Comparison of ENCODE assay signal across 8 cellular contexts in genomic region chr11:59135648-59136461, GRCh38. TPM values are rescaled to one million over a fixed set of nuclear protein-coding genes. Genes with fewer than 3 reads are reported as not detected.
DNase-seq lines count a peak whose midpoint lies in the region; TF ChIP-seq lines count a peak whose summit lies in the region.

No MANE protein-coding gene starts in this region.

- peak overlapping the region; percentile 56 for H3K4me2 ChIP-seq in trophoblast cell (ENCODE audit: low read length)

- no peak overlapping the region for H3K27ac Mint-ChIP-seq in glutamatergic neuron (ENCODE audit: unreplicated experiment)

- H3K14ac ChIP-seq in trophoblast cell (ENCODE audit: low read length) = no peak overlapping the region

- H3K4me3 Mint-ChIP-seq in glutamatergic neuron (ENCODE audit: unreplicated experiment) = peak overlapping the region; percentile 79

- no peaks in the 10 kb centered on the region for H3K27me3 Mint-ChIP-seq in glutamatergic neuron (ENCODE audit: unreplicated experiment)

- no peak overlapping the region for H2BK120ac ChIP-seq in trophoblast cell (ENCODE audit: insufficient read depth, low read length, poor library complexity)

- DNase-seq in ELR (ENCODE audit: low read depth) (peak; percentile 81), GOT3 (lab: John Stamatoyannopoulos, UW) (peak; percentile 35), LHCN-M2 (ENCODE audit: low read depth) (peak; percentile 71), SK-N-DZ (ENCODE audit: low spot score) (peak; percentile 66), glutamatergic neuron (peak; percentile 94), trophoblast cell (peak; percentile 59 to 89), tibial nerve (ENCODE audit: low spot score in 2 of 2) (peak; percentile 62 to 86)
- DNase-seq in activated naive CD4-positive, alpha-beta T cell (lab: John Stamatoyannopoulos, UW) = peak; percentile 78 to 88 (median 84)

- no peak for TF ChIP-seq EP300 in tibial nerve (IDR thresholded peaks at IDR 0.05)

- H4K91ac ChIP-seq in trophoblast cell (ENCODE audit: low read depth, low read length) = no peak overlapping the region

- H3K4ac ChIP-seq in trophoblast cell (ENCODE audit: low read depth, low read length) = no peak overlapping the region

- H3K27ac ChIP-seq in trophoblast cell (ENCODE audit: low read depth, low read length) (no peak overlapping the region), tibial nerve (peak overlapping the region in 1 of 4 donors; percentile 1)

- no peaks in the 10 kb centered on the region for H3K27me3 ChIP-seq in trophoblast cell (ENCODE audit: insufficient read depth, low read length)
- H3K27me3 ChIP-seq in tibial nerve = no peaks in the 10 kb centered on the region

- H2AFZ ChIP-seq in trophoblast cell (ENCODE audit: insufficient read depth, low read length, poor library complexity) = no peak overlapping the region

- H3K79me2 ChIP-seq in trophoblast cell (ENCODE audit: control insufficient read depth, insufficient read depth, low read length, poor library complexity) = no peaks in the 10 kb centered on the region

- peaks cover 3% of the 10 kb centered on the region for H3K4me1 Mint-ChIP-seq in glutamatergic neuron (ENCODE audit: low read depth, unreplicated experiment)

- no peak overlapping the region for H3K4me3 ChIP-seq in trophoblast cell (ENCODE audit: low read depth, low read length)
- H3K4me3 ChIP-seq in tibial nerve = no peak overlapping the region

- peaks cover 19% of the 10 kb centered on the region for H3K36me3 Mint-ChIP-seq in glutamatergic neuron (ENCODE audit: unreplicated experiment)

- no peak for TF ChIP-seq POLR2A in tibial nerve (IDR thresholded peaks at IDR 0.05)

- no peak overlapping the region for H3K18ac ChIP-seq in trophoblast cell (ENCODE audit: low read length)

- H3K9me3 Mint-ChIP-seq in glutamatergic neuron (ENCODE audit: unreplicated experiment) = peaks cover 13% of the 10 kb centered on the region

- no peak overlapping the region for H2BK12ac ChIP-seq in trophoblast cell (ENCODE audit: low read length)

- no peak overlapping the region for H4K8ac ChIP-seq in trophoblast cell (ENCODE audit: low read depth, low read length)

- H3K79me1 ChIP-seq in trophoblast cell (ENCODE audit: low read length) = no peaks in the 10 kb centered on the region

- no peak overlapping the region for H3K23ac ChIP-seq in trophoblast cell (ENCODE audit: low read length)

- H2BK5ac ChIP-seq in trophoblast cell (ENCODE audit: low read depth, low read length, poor library complexity) = no peak overlapping the region

- peak; percentile 89 for TF ChIP-seq CTCF in glutamatergic neuron (IDR thresholded peaks at IDR 0.05; ENCODE audit: partially characterized antibody, unreplicated experiment)
- TF ChIP-seq CTCF in tibial nerve (IDR thresholded peaks at IDR 0.05) = peak; percentile 89 to 99 (median 96)

- H2AK5ac ChIP-seq in trophoblast cell (ENCODE audit: low read length) = no peak overlapping the region

- no peaks in the 10 kb centered on the region for H3K4me1 ChIP-seq in trophoblast cell (ENCODE audit: control insufficient read depth in 1 of 2, insufficient read depth in 2 of 2, low read length in 2 of 2)
- H3K4me1 ChIP-seq in tibial nerve = peaks cover 0 to 19% (median 2%) of the 10 kb centered on the region in 4 donors

- no peak overlapping the region for H3K9ac ChIP-seq in trophoblast cell (ENCODE audit: low read length)

- peaks cover 4% of the 10 kb centered on the region for H3K9me3 ChIP-seq in trophoblast cell (ENCODE audit: insufficient read depth, low read depth, low read length)
- H3K9me3 ChIP-seq in tibial nerve = peaks cover 0 to 8% (median 0%) of the 10 kb centered on the region in 4 donors

- WGBS in trophoblast cell (ENCODE audit: extremely low coverage, insufficient coverage, insufficient read length) = no CpG with 5 or more reads among the region's 20 CpGs
- WGBS in tibial nerve, 2 donors = 10 to 16% methylated on average over 20 of the region's 20 CpGs

- H3K36me3 ChIP-seq in trophoblast cell (ENCODE audit: control insufficient read depth in 1 of 2, insufficient read depth in 2 of 2, low read length in 2 of 2) (no peaks in the 10 kb centered on the region), tibial nerve (peaks cover 0 to 54% (median 10%) of the 10 kb centered on the region in 3 donors)

- no peak overlapping the region for H4K12ac ChIP-seq in trophoblast cell (ENCODE audit: low read depth, low read length)

RNA-seq across cellular contexts. Expression of gene FAM111A, which starts 6.8 kb away (rescaled TPM):
- total RNA-seq in LHCN-M2 (2014; rRNA removed) (80.3 and 80.8 TPM in 2 replicates), glutamatergic neuron (ENCODE audit: unreplicated experiment) (3.1 TPM), tibial nerve (10 to 100 TPM; 24.3 to 76.9 (median 40.3) TPM)
- polyA plus RNA-seq in LHCN-M2 (2012) = 12.4 TPM
- 0.86 and 1.8 TPM in 2 replicates for polyA plus RNA-seq in SK-N-DZ (2014; cell fraction: cytosol; rRNA removed)
- polyA plus RNA-seq in SK-N-DZ (2014; cell fraction: nucleus; rRNA removed) = 0.59 and 3.1 TPM in 2 replicates
- 16.6 and 19.2 TPM in 2 replicates for polyA plus RNA-seq in trophoblast cell (2013)

RNA-seq across cellular contexts. Expression of gene FAM111B, which starts 28.8 kb away (rescaled TPM):
- total RNA-seq in LHCN-M2 (2014; rRNA removed) (37.0 and 38.9 TPM in 2 replicates), glutamatergic neuron (ENCODE audit: unreplicated experiment) (6.4 TPM), tibial nerve (under 1 TPM in 3 of 4 donors, not detected in 1; 0.20 to 0.30 (median 0.22) TPM)
- polyA plus RNA-seq in LHCN-M2 (2012) = 4.9 TPM
- polyA plus RNA-seq in SK-N-DZ (2014; cell fraction: cytosol; rRNA removed) = 5.5 and 5.9 TPM in 2 replicates
- 4.7 and 5.4 TPM in 2 replicates for polyA plus RNA-seq in SK-N-DZ (2014; cell fraction: nucleus; rRNA removed)
- 6.6 and 6.9 TPM in 2 replicates for polyA plus RNA-seq in trophoblast cell (2013)

RNA-seq across cellular contexts. Expression of gene DTX4, which starts 36.1 kb away (rescaled TPM):
- total RNA-seq in LHCN-M2 (2014; rRNA removed) (0.38 and 1.2 TPM in 2 replicates), glutamatergic neuron (ENCODE audit: unreplicated experiment) (4.1 TPM), tibial nerve (10 to 100 TPM; 17.7 to 34.5 (median 25.8) TPM)
- 4.3 TPM for polyA plus RNA-seq in LHCN-M2 (2012)
- polyA plus RNA-seq in SK-N-DZ (2014; cell fraction: cytosol; rRNA removed) = 5.3 and 5.4 TPM in 2 replicates
- 6.7 and 6.9 TPM in 2 replicates for polyA plus RNA-seq in SK-N-DZ (2014; cell fraction: nucleus; rRNA removed)
- polyA plus RNA-seq in trophoblast cell (2013) = 20.6 and 20.9 TPM in 2 replicates

RNA-seq across cellular contexts. Expression of gene GLYATL1B, which starts 49.7 kb away (rescaled TPM):
- total RNA-seq in LHCN-M2 (2014; rRNA removed) (not detected in 2 replicates), glutamatergic neuron (ENCODE audit: unreplicated experiment) (not detected), tibial nerve (not detected)
- polyA plus RNA-seq in LHCN-M2 (2012) = not detected
- not detected in 2 replicates for polyA plus RNA-seq in SK-N-DZ (2014; cell fraction: cytosol; rRNA removed)
- not detected in 2 replicates for polyA plus RNA-seq in SK-N-DZ (2014; cell fraction: nucleus; rRNA removed)
- not detected in 2 replicates for polyA plus RNA-seq in trophoblast cell (2013)

Comparison
In these comparisons a context has a peak if more than half of its experiments do, and no peak if none do; other contexts are left out.
1. DNase-seq: peak in every context shown above with its lines; median percentile 94 in glutamatergic neuron; 84 in activated naive CD4-positive, alpha-beta T cell; 81 in ELR; 74 in trophoblast cell; 74 in tibial nerve; 71 in LHCN-M2; 66 in SK-N-DZ; 35 in GOT3.